ENCODE assay signal across 2 cellular contexts in the genomic region with DNA sequence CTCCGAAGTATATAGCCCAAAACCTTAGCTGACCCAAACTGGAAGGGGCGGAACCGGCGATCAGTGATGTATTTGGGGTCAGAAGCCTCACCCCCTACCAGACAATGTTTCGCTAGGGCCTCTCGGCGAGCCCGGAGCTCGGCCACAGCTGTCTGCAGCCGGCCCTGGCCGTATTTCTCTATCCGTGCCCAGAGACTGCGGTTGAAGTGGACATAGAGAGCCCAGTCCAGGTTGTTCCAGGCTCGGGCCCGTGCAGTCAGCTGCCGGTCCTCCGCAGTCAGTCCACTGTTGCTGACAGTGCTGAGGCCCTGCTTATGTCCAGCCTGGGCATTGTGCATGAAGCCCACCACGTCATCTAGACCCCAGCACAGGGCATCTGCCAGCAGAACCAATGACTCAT.
A peak's percentile ranks its signal among the peaks of the same experiment; 100 is the strongest.
TF ChIP-seq lines count a peak whose summit lies in the region.

No MANE protein-coding gene starts in this region.

TF ChIP-seq in GM23338, 12 proteins besides CTCF, POLR2A, EP300 and RAD21:
- no peak for TF ChIP-seq STAT1 (IDR thresholded peaks at IDR 0.05; ENCODE audit: unreplicated experiment)
- TF ChIP-seq, protein P1, sequence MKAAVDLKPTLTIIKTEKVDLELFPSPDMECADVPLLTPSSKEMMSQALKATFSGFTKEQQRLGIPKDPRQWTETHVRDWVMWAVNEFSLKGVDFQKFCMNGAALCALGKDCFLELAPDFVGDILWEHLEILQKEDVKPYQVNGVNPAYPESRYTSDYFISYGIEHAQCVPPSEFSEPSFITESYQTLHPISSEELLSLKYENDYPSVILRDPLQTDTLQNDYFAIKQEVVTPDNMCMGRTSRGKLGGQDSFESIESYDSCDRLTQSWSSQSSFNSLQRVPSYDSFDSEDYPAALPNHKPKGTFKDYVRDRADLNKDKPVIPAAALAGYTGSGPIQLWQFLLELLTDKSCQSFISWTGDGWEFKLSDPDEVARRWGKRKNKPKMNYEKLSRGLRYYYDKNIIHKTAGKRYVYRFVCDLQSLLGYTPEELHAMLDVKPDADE (IDR thresholded peaks at IDR 0.05) = no peak
- TF ChIP-seq NANOG (IDR thresholded peaks at IDR 0.05; ENCODE audit: borderline replicate concordance) = no peak
- TF ChIP-seq, protein P2, sequence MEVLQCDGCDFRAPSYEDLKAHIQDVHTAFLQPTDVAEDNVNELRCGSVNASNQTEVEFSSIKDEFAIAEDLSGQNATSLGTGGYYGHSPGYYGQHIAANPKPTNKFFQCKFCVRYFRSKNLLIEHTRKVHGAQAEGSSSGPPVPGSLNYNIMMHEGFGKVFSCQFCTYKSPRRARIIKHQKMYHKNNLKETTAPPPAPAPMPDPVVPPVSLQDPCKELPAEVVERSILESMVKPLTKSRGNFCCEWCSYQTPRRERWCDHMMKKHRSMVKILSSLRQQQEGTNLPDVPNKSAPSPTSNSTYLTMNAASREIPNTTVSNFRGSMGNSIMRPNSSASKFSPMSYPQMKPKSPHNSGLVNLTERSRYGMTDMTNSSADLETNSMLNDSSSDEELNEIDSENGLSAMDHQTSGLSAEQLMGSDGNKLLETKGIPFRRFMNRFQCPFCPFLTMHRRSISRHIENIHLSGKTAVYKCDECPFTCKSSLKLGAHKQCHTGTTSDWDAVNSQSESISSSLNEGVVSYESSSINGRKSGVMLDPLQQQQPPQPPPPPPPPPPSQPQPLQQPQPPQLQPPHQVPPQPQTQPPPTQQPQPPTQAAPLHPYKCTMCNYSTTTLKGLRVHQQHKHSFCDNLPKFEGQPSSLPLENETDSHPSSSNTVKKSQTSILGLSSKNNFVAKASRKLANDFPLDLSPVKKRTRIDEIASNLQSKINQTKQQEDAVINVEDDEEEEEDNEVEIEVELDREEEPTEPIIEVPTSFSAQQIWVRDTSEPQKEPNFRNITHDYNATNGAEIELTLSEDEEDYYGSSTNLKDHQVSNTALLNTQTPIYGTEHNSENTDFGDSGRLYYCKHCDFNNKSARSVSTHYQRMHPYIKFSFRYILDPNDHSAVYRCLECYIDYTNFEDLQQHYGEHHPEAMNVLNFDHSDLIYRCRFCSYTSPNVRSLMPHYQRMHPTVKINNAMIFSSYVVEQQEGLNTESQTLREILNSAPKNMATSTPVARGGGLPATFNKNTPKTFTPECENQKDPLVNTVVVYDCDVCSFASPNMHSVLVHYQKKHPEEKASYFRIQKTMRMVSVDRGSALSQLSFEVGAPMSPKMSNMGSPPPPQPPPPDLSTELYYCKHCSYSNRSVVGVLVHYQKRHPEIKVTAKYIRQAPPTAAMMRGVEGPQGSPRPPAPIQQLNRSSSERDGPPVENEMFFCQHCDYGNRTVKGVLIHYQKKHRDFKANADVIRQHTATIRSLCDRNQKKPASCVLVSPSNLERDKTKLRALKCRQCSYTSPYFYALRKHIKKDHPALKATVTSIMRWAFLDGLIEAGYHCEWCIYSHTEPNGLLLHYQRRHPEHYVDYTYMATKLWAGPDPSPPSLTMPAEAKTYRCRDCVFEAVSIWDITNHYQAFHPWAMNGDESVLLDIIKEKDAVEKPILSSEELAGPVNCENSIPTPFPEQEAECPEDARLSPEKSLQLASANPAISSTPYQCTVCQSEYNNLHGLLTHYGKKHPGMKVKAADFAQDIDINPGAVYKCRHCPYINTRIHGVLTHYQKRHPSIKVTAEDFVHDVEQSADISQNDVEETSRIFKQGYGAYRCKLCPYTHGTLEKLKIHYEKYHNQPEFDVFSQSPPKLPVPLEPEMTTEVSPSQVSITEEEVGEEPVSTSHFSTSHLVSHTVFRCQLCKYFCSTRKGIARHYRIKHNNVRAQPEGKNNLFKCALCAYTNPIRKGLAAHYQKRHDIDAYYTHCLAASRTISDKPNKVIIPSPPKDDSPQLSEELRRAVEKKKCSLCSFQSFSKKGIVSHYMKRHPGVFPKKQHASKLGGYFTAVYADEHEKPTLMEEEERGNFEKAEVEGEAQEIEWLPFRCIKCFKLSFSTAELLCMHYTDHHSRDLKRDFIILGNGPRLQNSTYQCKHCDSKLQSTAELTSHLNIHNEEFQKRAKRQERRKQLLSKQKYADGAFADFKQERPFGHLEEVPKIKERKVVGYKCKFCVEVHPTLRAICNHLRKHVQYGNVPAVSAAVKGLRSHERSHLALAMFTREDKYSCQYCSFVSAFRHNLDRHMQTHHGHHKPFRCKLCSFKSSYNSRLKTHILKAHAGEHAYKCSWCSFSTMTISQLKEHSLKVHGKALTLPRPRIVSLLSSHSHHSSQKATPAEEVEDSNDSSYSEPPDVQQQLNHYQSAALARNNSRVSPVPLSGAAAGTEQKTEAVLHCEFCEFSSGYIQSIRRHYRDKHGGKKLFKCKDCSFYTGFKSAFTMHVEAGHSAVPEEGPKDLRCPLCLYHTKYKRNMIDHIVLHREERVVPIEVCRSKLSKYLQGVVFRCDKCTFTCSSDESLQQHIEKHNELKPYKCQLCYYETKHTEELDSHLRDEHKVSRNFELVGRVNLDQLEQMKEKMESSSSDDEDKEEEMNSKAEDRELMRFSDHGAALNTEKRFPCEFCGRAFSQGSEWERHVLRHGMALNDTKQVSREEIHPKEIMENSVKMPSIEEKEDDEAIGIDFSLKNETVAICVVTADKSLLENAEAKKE (CRISPR knock-in tag; IDR thresholded peaks at IDR 0.05) = no peak
- TF ChIP-seq JUNB (IDR thresholded peaks at IDR 0.05; ENCODE audit: unreplicated experiment) = no peak
- no peak for TF ChIP-seq ZNF331 (CRISPR knock-in tag; IDR thresholded peaks at IDR 0.05; ENCODE audit: low read depth)

TF ChIP-seq in K562, 482 proteins besides CTCF, POLR2A, EP300 and RAD21:
- TF ChIP-seq, protein P3, sequence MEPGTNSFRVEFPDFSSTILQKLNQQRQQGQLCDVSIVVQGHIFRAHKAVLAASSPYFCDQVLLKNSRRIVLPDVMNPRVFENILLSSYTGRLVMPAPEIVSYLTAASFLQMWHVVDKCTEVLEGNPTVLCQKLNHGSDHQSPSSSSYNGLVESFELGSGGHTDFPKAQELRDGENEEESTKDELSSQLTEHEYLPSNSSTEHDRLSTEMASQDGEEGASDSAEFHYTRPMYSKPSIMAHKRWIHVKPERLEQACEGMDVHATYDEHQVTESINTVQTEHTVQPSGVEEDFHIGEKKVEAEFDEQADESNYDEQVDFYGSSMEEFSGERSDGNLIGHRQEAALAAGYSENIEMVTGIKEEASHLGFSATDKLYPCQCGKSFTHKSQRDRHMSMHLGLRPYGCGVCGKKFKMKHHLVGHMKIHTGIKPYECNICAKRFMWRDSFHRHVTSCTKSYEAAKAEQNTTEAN (CRISPR knock-in tag; IDR thresholded peaks at IDR 0.05) = no peak
- peak; percentile 51; the same call in 1 of the 2 replicates for TF ChIP-seq POLR2G (IDR thresholded peaks at IDR 0.05; ENCODE audit: low read depth, low read length)
